In genomic region chr6:41021832-41022231, GRCh38 we compare ENCODE assay signal across 12 cellular contexts. TPM values are rescaled to one million over a fixed set of nuclear protein-coding genes. Genes with fewer than 3 reads are reported as not detected.
DNase-seq lines count a peak whose midpoint lies in the region; ATAC-seq and TF ChIP-seq lines count a peak whose summit lies in the region.
"Had no signal": no experiment of that assay in that cellular context is flagged by ENCODE, and none has a peak within 500 bp of the region (broad histone marks: within the 10 kb centered on the region; RNA-seq: fewer than 3 reads in every experiment).

No MANE protein-coding gene starts in this region.

- no peaks in the 10 kb centered on the region for H3K36me3 ChIP-seq in effector memory CD4-positive, alpha-beta T cell (ENCODE audit: control insufficient read depth, insufficient read depth, low read length)

- peak; percentile 59 to 65 for ATAC-seq in left cardiac atrium
- ATAC-seq: mucosa of descending colon had no signal

- DNase-seq in H4 (ENCODE audit: low spot score) = peak; percentile 73
- no peak for DNase-seq in left cardiac atrium
- DNase-seq in activated CD4-positive, alpha-beta T cell treated with anti-CD3 and anti-CD28 coated beads, Interleukin-2, amount 50 U/mL, for 48 hours = no peak
- DNase-seq in CD1c-positive myeloid dendritic cell (ENCODE audit: extremely low spot score) = no peak
- no peak for DNase-seq in effector memory CD4-positive, alpha-beta T cell
- no peak for DNase-seq in substantia nigra (lab: John Stamatoyannopoulos, UW)
- DNase-seq: aorta, DMS153 had no signal

- H3K27me3 ChIP-seq in effector memory CD4-positive, alpha-beta T cell (replicated peaks; ENCODE audit: control insufficient read depth, insufficient read depth, low read length, poor library complexity, severe bottlenecking) = no peaks in the 10 kb centered on the region

- H3K27ac ChIP-seq in 22Rv1 = peak overlapping the region; percentile 58
- H3K27ac ChIP-seq in effector memory CD4-positive, alpha-beta T cell (ENCODE audit: insufficient read depth, low read length, poor library complexity, severe bottlenecking) = no peak overlapping the region
- H3K27ac ChIP-seq in substantia nigra (ENCODE audit: low read depth, low read length, poor library complexity, severe bottlenecking) = no peak overlapping the region

- intact Hi-C loops in left cardiac atrium (cut with DNase I) = loop anchor here (10.0 kb wide), 2 partner anchors 127 to 1037 kb away; no protein-coding TSS in a partner anchor

- TF ChIP-seq CTCF in 22Rv1 (IDR thresholded peaks at IDR 0.05) (peak; percentile 30), WI38 (IDR thresholded peaks at IDR 0.05; ENCODE audit: low read depth, low read length) (0 out of 2 replicates have a peak, but pooled peaks have one; percentile 6)

- H3K4me1 ChIP-seq in effector memory CD4-positive, alpha-beta T cell (ENCODE audit: control insufficient read depth, insufficient read depth, low read length, poor library complexity, severe bottlenecking) = no peaks in the 10 kb centered on the region

- H3K4me3 ChIP-seq in WI38 (ENCODE audit: low read depth, low read length) = no peak overlapping the region
- no peak overlapping the region for H3K4me3 ChIP-seq in effector memory CD4-positive, alpha-beta T cell (ENCODE audit: insufficient read depth, low read depth, low read length, poor library complexity, severe bottlenecking)
- H3K4me3 ChIP-seq: mucosa of descending colon had no signal

- no peaks in the 10 kb centered on the region for H3K9me3 ChIP-seq in effector memory CD4-positive, alpha-beta T cell (ENCODE audit: control insufficient read depth, low read length)
- H3K9me3 ChIP-seq: mucosa of descending colon had no signal

RNA-seq across cellular contexts. Expression of gene UNC5CL, which starts 17.2 kb away (rescaled TPM):
- 0.25 and 0.27 TPM in 2 replicates for total RNA-seq in H4 (2014; rRNA removed; shearing (Covaris generic))
- under 1 TPM; 0.27 to 0.86 TPM for total RNA-seq in left cardiac atrium

RNA-seq across cellular contexts. Expression of gene TSPO2, which starts 20.4 kb away (rescaled TPM):
- total RNA-seq in H4 (2014; rRNA removed; shearing (Covaris generic)) = not detected in 2 replicates
- not detected for total RNA-seq in left cardiac atrium
- total RNA-seq: aorta; T-helper 1 cell treated with Interleukin-12 subunit alpha and Interleukin-12 subunit beta and Interleukin-4 antibody, amounts not matched to agents 30 ng/mL and 1 ng/mL, for 36 hours had no signal

RNA-seq across cellular contexts. Expression of gene APOBEC2, which starts 31.2 kb away (rescaled TPM):
- not detected in 2 replicates for total RNA-seq in H4 (2014; rRNA removed; shearing (Covaris generic))
- 100 to 1,000 TPM in 1 of 2 donors, 10 to 100 TPM in 1; 42.1 to 103 TPM for total RNA-seq in left cardiac atrium
- total RNA-seq: aorta; mucosa of descending colon; T-helper 1 cell treated with Interleukin-12 subunit alpha and Interleukin-12 subunit beta and Interleukin-4 antibody, amounts not matched to agents 30 ng/mL and 1 ng/mL, for 36 hours had no signal

RNA-seq across cellular contexts. Expression of gene OARD1, which starts 50.3 kb away (rescaled TPM):
- total RNA-seq in H4 (2014; rRNA removed; shearing (Covaris generic)) = 18.9 and 24.6 TPM in 2 replicates
- 10 to 100 TPM; 13.9 to 16.3 TPM for total RNA-seq in left cardiac atrium

RNA-seq across cellular contexts. Expression of gene NFYA, which starts 50.9 kb away (rescaled TPM):
- total RNA-seq in H4 (2014; rRNA removed; shearing (Covaris generic)) = 14.0 and 21.6 TPM in 2 replicates
- 10 to 100 TPM; 11.5 to 11.8 TPM for total RNA-seq in left cardiac atrium

Comparison
In these comparisons a context has a peak if more than half of its experiments do, and no peak if none do; other contexts are left out.
1. RNA of gene APOBEC2, which starts 31.2 kb away (total RNA-seq): 42.1 to 103 TPM in left cardiac atrium; not detected in H4; every median in the first group is over 10 times any median in the second.